Comparison of ENCODE assay signal across 8 cellular contexts in genomic region chr15:52527898-52528464, GRCh38. TPM values are rescaled to one million over a fixed set of nuclear protein-coding genes. Genes with fewer than 3 reads are reported as not detected.
A peak's percentile ranks its signal among the peaks of the same experiment; 100 is the strongest.
DNase-seq lines count a peak whose midpoint lies in the region; ATAC-seq and TF ChIP-seq lines count a peak whose summit lies in the region.

No MANE protein-coding gene starts in this region.

- peak; percentile 68 for DNase-seq in ELR (ENCODE audit: low read depth)
- peak; percentile 41 for DNase-seq in SK-MEL-5 (ENCODE audit: low read depth, low spot score)
- peak; percentile 57 for DNase-seq in adipocyte (ENCODE audit: low read depth)
- no peak for DNase-seq in right atrium auricular region (ENCODE audit: low spot score)
- DNase-seq in psoas muscle = peak in 1 of 2 donors; percentile 25
- no peak for DNase-seq in NCI-H2107 (lab: John Stamatoyannopoulos, UW)

- H3K27ac ChIP-seq in right atrium auricular region (peak overlapping the region; percentile 87 to 88), psoas muscle (peak overlapping the region; percentile 91)

- TF ChIP-seq CTCF in right atrium auricular region (IDR thresholded peaks at IDR 0.05) = no peak
- TF ChIP-seq CTCF in psoas muscle (IDR thresholded peaks at IDR 0.05) = no peak

- intact Hi-C loops in psoas muscle (cut with DNase I) = loop anchor here (5.0 to 10.0 kb wide), 3 partner anchors 36 to 193 kb away; partner anchors contain the start of gene ARPP19 (in 1 of the 2)

- peaks cover 21% of the 10 kb centered on the region for H3K4me1 ChIP-seq in adipocyte (ENCODE audit: control insufficient read depth, insufficient read depth, low read length)
- H3K4me1 ChIP-seq in right atrium auricular region = peaks cover 0 to 17% of the 10 kb centered on the region in 2 donors
- H3K4me1 ChIP-seq in psoas muscle = peaks cover 32% of the 10 kb centered on the region

- ATAC-seq in HG02759 (IDR thresholded peaks at IDR 0.05; ENCODE audit: unreplicated experiment) (peak; percentile 9), psoas muscle (peak; percentile 3 to 48 (median 27)), GM21717 (IDR thresholded peaks at IDR 0.05; ENCODE audit: unreplicated experiment) (no peak)

- no peaks in the 10 kb centered on the region for H3K36me3 ChIP-seq in adipocyte (ENCODE audit: control insufficient read depth, insufficient read depth, low read length, severe bottlenecking)
- H3K36me3 ChIP-seq in right atrium auricular region = no peaks in the 10 kb centered on the region
- no peaks in the 10 kb centered on the region for H3K36me3 ChIP-seq in psoas muscle (ENCODE audit: insufficient read depth in 1 of 2, low read depth in 1 of 2)

- in situ Hi-C loops in SK-MEL-5 (cut with HindIII; ENCODE audit: low pct_unique_long_range_greater_than_20kb, low sequenced_read_pairs) = no loop called here

- H3K4me3 ChIP-seq in adipocyte (ENCODE audit: low read length) (peak overlapping the region; percentile 85), right atrium auricular region (peak overlapping the region; percentile 63 to 89), psoas muscle (peak overlapping the region; percentile 94)

- H3K9ac ChIP-seq in adipocyte (ENCODE audit: low read length) = peak overlapping the region; percentile 87

- H3K9me3 ChIP-seq in adipocyte (ENCODE audit: control insufficient read depth, low read length) (no peaks in the 10 kb centered on the region), right atrium auricular region (no peaks in the 10 kb centered on the region), psoas muscle (no peaks in the 10 kb centered on the region)

- H3K27me3 ChIP-seq in adipocyte (replicated peaks; ENCODE audit: control insufficient read depth, insufficient read depth, low read length) (no peaks in the 10 kb centered on the region), right atrium auricular region (no peaks in the 10 kb centered on the region), psoas muscle (ENCODE audit: insufficient read depth in 3 of 3, low read length in 2 of 3) (no peaks in the 10 kb centered on the region)

- WGBS in psoas muscle, 3 donors = 6 to 9% (median 8%) methylated on average over 23 to 24 of the region's 24 CpGs

RNA-seq across cellular contexts. Expression of gene MYO5A, which starts 0.7 kb away (rescaled TPM):
- 103 and 112 TPM in 2 replicates for total RNA-seq in SK-MEL-5 (2014; rRNA removed; shearing (Covaris generic))
- 38.8 and 65.6 TPM in 2 replicates for polyA plus RNA-seq in SK-MEL-5 (2015; cell fraction: cytosol; rRNA removed)
- polyA plus RNA-seq in SK-MEL-5 (2015; cell fraction: nucleus; rRNA removed) = 27.2 and 27.4 TPM in 2 replicates
- 10 to 100 TPM; 12.3 to 21.5 TPM for total RNA-seq in right atrium auricular region
- 1 to 10 TPM; 5.0 to 9.9 (median 7.8) TPM for total RNA-seq in psoas muscle
- 1 to 10 TPM; 3.6 to 7.7 (median 4.4) TPM for polyA plus RNA-seq in psoas muscle

RNA-seq across cellular contexts. Expression of gene ARPP19, which starts 40.8 kb away (rescaled TPM):
- 122 and 131 TPM in 2 replicates for total RNA-seq in SK-MEL-5 (2014; rRNA removed; shearing (Covaris generic))
- polyA plus RNA-seq in SK-MEL-5 (2015; cell fraction: cytosol; rRNA removed) = 61.6 and 124 TPM in 2 replicates
- polyA plus RNA-seq in SK-MEL-5 (2015; cell fraction: nucleus; rRNA removed) = 46.1 and 62.1 TPM in 2 replicates
- total RNA-seq in right atrium auricular region = 10 to 100 TPM; 82.7 to 94.3 TPM
- 100 to 1,000 TPM; 161 to 372 (median 274) TPM for total RNA-seq in psoas muscle
- polyA plus RNA-seq in psoas muscle = 100 to 1,000 TPM; 134 to 374 (median 256) TPM

Comparison
In these comparisons a context has a peak if more than half of its experiments do, and no peak if none do; other contexts are left out.
1. DNase-seq: peak in ELR (single experiment), SK-MEL-5 (single experiment) and adipocyte (single experiment); none in right atrium auricular region (single experiment) and NCI-H2107 (single experiment).
2. Peak in every context shown above with its lines, with median percentiles within 50 percentile points of each other: H3K4me3 ChIP-seq.